Comparison of ENCODE assay signal across 21 cellular contexts in genomic region chr2:118565816-118566540, GRCh38.
"Had no signal": no experiment of that assay in that cellular context is flagged by ENCODE, and none has a peak within 500 bp of the region (broad histone marks: within the 10 kb centered on the region; RNA-seq: fewer than 3 reads in every experiment).

No MANE protein-coding gene starts in this region.

- H3K4me1 ChIP-seq: ascending aorta, SJSA1 had no signal

- H3K27me3 ChIP-seq: ascending aorta had no signal

- H3K9me3 ChIP-seq: ascending aorta, SJSA1 had no signal

- H3K4me3 ChIP-seq: ascending aorta, SJSA1 had no signal

- DNase-seq: activated CD4-positive, alpha-beta T cell treated with anti-CD3 and anti-CD28 coated beads for 4 hours; activated CD8-positive, alpha-beta memory T cell treated with anti-CD3 and anti-CD28 coated beads, Interleukin-2, amount 50 U/mL, for 48 hours; activated CD8-positive, alpha-beta T cell treated with anti-CD3 and anti-CD28 coated beads for 36 hours; activated effector memory CD4-positive, alpha-beta T cell treated with Interleukin-2 at 50 U/mL for 16 hours; activated naive CD4-positive, alpha-beta T cell; activated T-cell treated with anti-CD3 and anti-CD28 coated beads, Interleukin-2, amount 50 U/mL, for 1 hour; amniotic stem cell; cerebellar nuclear complex; MV-4-11; NCI-H1092 treated with DMSO at 0.1 percent for 48 hours; NCI-H1436; NCI-H1694 treated with DMSO at 0.1 percent for 48 hours; NCI-H2081; NCI-H446; NCI-H524; PC-3; SHP77; SW 1271 had no signal

- H3K36me3 ChIP-seq: ascending aorta, SJSA1 had no signal

- H3K9ac ChIP-seq: KMS-11 had no signal

- H3K4me2 ChIP-seq: KMS-11 had no signal

- H3K27ac ChIP-seq: ascending aorta, KMS-11, SJSA1 had no signal
